ENCODE assay signal across 25 cellular contexts in the genomic region with DNA sequence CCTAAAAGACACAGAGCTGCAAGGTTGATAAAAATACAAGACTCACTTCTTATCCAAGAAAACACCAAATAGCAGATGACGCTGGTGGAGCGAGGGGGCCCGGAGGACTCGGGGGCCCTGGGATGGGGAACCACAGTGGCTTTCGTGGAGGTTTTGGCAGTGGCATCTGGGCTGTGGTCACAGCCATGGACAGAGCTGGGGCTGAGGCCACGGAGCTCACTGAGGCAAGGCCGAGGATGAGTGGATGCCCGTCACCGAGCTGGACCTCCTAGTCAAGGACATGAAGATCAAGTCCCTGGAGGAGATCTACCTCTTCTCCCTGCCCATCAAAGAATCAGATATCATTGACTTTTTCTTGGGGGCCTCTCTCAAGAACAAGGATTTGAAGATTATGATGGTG.
"Had no signal": no experiment of that assay in that cellular context is flagged by ENCODE, and none has a peak within 500 bp of the region (broad histone marks: within the 10 kb centered on the region; RNA-seq: fewer than 3 reads in every experiment).

No MANE protein-coding gene starts in this region.

- H3K27ac ChIP-seq: stomach, suprapubic skin, testis, thoracic aorta, thyroid gland, tibial artery, tibial nerve, transverse colon, upper lobe of left lung, upper lobe of right lung, uterus, vagina had no signal

- H3K36me3 ChIP-seq: stomach, suprapubic skin, thoracic aorta, thyroid gland, tibial artery, tibial nerve, transverse colon, upper lobe of left lung, upper lobe of right lung, uterus, vagina had no signal

- H3K4me1 ChIP-seq: stomach, suprapubic skin, testis, thyroid gland, tibial artery, tibial nerve, transverse colon, upper lobe of left lung, upper lobe of right lung, uterus, vagina had no signal

- ATAC-seq: stimulated activated effector memory CD8-positive, alpha-beta T cell treated with anti-CD3 and anti-CD28 coated beads, Interleukin-12 subunit alpha, Interleukin-12 subunit beta, amount 100 ng/mL, for 72 hours; stimulated activated memory B cell treated with anti-CD40 and anti-IgM and Interleukin-4, amounts not matched to agents 10 μg/mL and 1 μg/mL and 100 μg/mL, for 72 hours; stimulated activated naive B cell treated with anti-CD40 and anti-IgM and Interleukin-4, amounts not matched to agents 10 μg/mL and 1 μg/mL and 100 μg/mL, for 72 hours; stimulated activated naive CD8-positive, alpha-beta T cell treated with anti-CD3 and anti-CD28 coated beads, Interleukin-15, amount 100 ng/mL, for 72 hours; stimulated activated naive CD8-positive, alpha-beta T cell treated with anti-CD3 and anti-CD28 coated beads, Interleukin-15, Interleukin-2, amounts not matched to agents 100 U/mL and 50 U/mL, for 24 hours; upper lobe of right lung had no signal

- H3K4me3 ChIP-seq: stomach, suprapubic skin, testis, thoracic aorta, thyroid gland, tibial artery, tibial nerve, transverse colon, upper lobe of left lung, upper lobe of right lung, uterus, vagina had no signal

- H3K9me3 ChIP-seq: suprapubic skin, testis, thoracic aorta, thyroid gland, transverse colon, upper lobe of right lung, vagina had no signal

- H3K27me3 ChIP-seq: stomach, suprapubic skin, testis, thyroid gland, tibial artery, tibial nerve, transverse colon, upper lobe of left lung, upper lobe of right lung, uterus, vagina had no signal

- DNase-seq: stimulated activated CD4-positive, alpha-beta T cell treated with anti-CD3 and anti-CD28 coated beads, Interleukin-2, amount 100 ng/mL, for 48 hours; stimulated activated CD4-positive, alpha-beta T cell treated with anti-CD3 and anti-CD28 coated beads, Interleukin-4, amount 100 ng/mL, for 1 hour; stimulated activated CD4-positive, alpha-beta T cell treated with anti-CD3 and anti-CD28 coated beads, Interleukin-4, amount 100 ng/mL, for 24 hours; stimulated activated CD4-positive, alpha-beta T cell treated with anti-CD3 and anti-CD28 coated beads, Interleukin-4, amount 100 ng/mL, for 4 hours; stimulated activated CD8-positive, alpha-beta memory T cell treated with anti-CD3 and anti-CD28 coated beads, Interleukin-4, amount 100 ng/mL, for 48 hours; stimulated activated naive B cell treated with anti-CD40 and anti-IgM and Interleukin-4, amounts not matched to agents 10 μg/mL and 1 μg/mL and 100 μg/mL, for 72 hours; stimulated activated naive CD4-positive, alpha-beta T cell; stimulated activated naive CD4-positive, alpha-beta T cell treated with Interleukin-2 at 50 U/mL for 16 hours; stimulated activated naive CD8-positive, alpha-beta T cell treated with anti-CD3 and anti-CD28 coated beads, Interleukin-15, amount 100 ng/mL, for 72 hours; stimulated activated naive CD8-positive, alpha-beta T cell treated with anti-CD3 and anti-CD28 coated beads, Interleukin-15, Interleukin-2, amounts not matched to agents 100 U/mL and 50 U/mL, for 24 hours; stomach; substantia nigra; testis; thyroid gland; tibial artery; transverse colon; upper lobe of right lung; uterus had no signal
